15 cellular contexts compared by ENCODE assay signal in genomic region chr7:29350351-29350750, GRCh38.
DNase-seq lines count a peak whose midpoint lies in the region; ATAC-seq and TF ChIP-seq lines count a peak whose summit lies in the region.
"Had no signal": no experiment of that assay in that cellular context is flagged by ENCODE, and none has a peak within 500 bp of the region (broad histone marks: within the 10 kb centered on the region; RNA-seq: fewer than 3 reads in every experiment).

No MANE protein-coding gene starts in this region.

- H3K4me3 Mint-ChIP-seq in neural progenitor cell: peak overlapping the region; percentile 1

- H4K20me1 ChIP-seq in neural progenitor cell (ENCODE audit: low read depth): no peaks in the 10 kb centered on the region

- no peaks in the 10 kb centered on the region for H3F3A ChIP-seq in neural progenitor cell (ENCODE audit: low read depth)

- H3K27ac ChIP-seq in neural progenitor cell (no peak overlapping the region), gastrocnemius medialis (no peak overlapping the region)
- H3K27ac ChIP-seq: KMS-11, left ventricle myocardium inferior, stomach had no signal

- no peak overlapping the region for H3K4me3 ChIP-seq in neural progenitor cell
- no peak overlapping the region for H3K4me3 ChIP-seq in mucosa of descending colon
- H3K4me3 ChIP-seq in gastrocnemius medialis: no peak overlapping the region
- H3K4me3 ChIP-seq: left ventricle myocardium inferior, stomach had no signal

- H3K27me3 Mint-ChIP-seq in neural progenitor cell (ENCODE audit: insufficient read depth, low read depth): peaks cover 2% of the 10 kb centered on the region

- H3K27me3 ChIP-seq in neural progenitor cell (no peaks in the 10 kb centered on the region), gastrocnemius medialis (no peaks in the 10 kb centered on the region)
- H3K27me3 ChIP-seq: stomach had no signal

- H3K4me2 ChIP-seq in neural progenitor cell: no peak overlapping the region
- H3K4me2 ChIP-seq: KMS-11 had no signal

- no peak overlapping the region for H3K9ac ChIP-seq in neural progenitor cell
- H3K9ac ChIP-seq: KMS-11 had no signal

- H3K27ac Mint-ChIP-seq in neural progenitor cell: peak overlapping the region; percentile 0

- H3K9me3 ChIP-seq in neural progenitor cell (ENCODE audit: low read depth) (no peaks in the 10 kb centered on the region), mucosa of descending colon (no peaks in the 10 kb centered on the region), gastrocnemius medialis (no peaks in the 10 kb centered on the region)
- H3K9me3 ChIP-seq: left ventricle myocardium inferior, stomach had no signal

- H3K36me3 ChIP-seq in neural progenitor cell (no peaks in the 10 kb centered on the region), mucosa of descending colon (ENCODE audit: low read depth) (no peaks in the 10 kb centered on the region), gastrocnemius medialis (no peaks in the 10 kb centered on the region)
- H3K36me3 ChIP-seq: left ventricle myocardium inferior, stomach had no signal

- no peak for TF ChIP-seq POLR2A in gastrocnemius medialis (IDR thresholded peaks at IDR 0.05)

- peaks cover 38% of the 10 kb centered on the region for H3K4me1 Mint-ChIP-seq in neural progenitor cell

- no peaks in the 10 kb centered on the region for H3K9me3 Mint-ChIP-seq in neural progenitor cell

- no peak overlapping the region for H2AFZ ChIP-seq in neural progenitor cell (replicated peaks)

- no peaks in the 10 kb centered on the region for H3K79me2 ChIP-seq in neural progenitor cell (ENCODE audit: low read depth)

- H3K4me1 ChIP-seq in neural progenitor cell (peaks cover 8% of the 10 kb centered on the region), mucosa of descending colon (ENCODE audit: low read depth) (no peaks in the 10 kb centered on the region), gastrocnemius medialis (no peaks in the 10 kb centered on the region)
- H3K4me1 ChIP-seq: stomach had no signal

- no peak for ATAC-seq in mucosa of descending colon
- no peak for ATAC-seq in gastrocnemius medialis
- ATAC-seq: SK-N-SH treated with all-trans-retinoic acid at 6 μM for 48 hours had no signal

- intact Hi-C loops in mucosa of descending colon (cut with DNase I, micrococcal nuclease) (no loop called here), gastrocnemius medialis (cut with DNase I; ENCODE audit: low total_unique reads) (no loop called here)

- no peak for TF ChIP-seq CTCF in neural progenitor cell (IDR thresholded peaks at IDR 0.05)
- no peak for TF ChIP-seq CTCF in mucosa of descending colon (IDR thresholded peaks at IDR 0.05)
- TF ChIP-seq CTCF in gastrocnemius medialis (IDR thresholded peaks at IDR 0.05 in 4 of 5, conservative IDR thresholded peaks at IDR 0.05 in 1 of 5): no peak

- DNase-seq in Daoy (ENCODE audit: low read depth): peak; percentile 68
- DNase-seq in NCI-H187 (lab: John Stamatoyannopoulos, UW): peak; percentile 54 to 72
- peak; percentile 24 for DNase-seq in SK-N-DZ (ENCODE audit: low spot score)
- DNase-seq in neural progenitor cell (ENCODE audit: low spot score): no peak
- no peak for DNase-seq in mucosa of descending colon
- DNase-seq in T-helper 1 cell: no peak
- DNase-seq in stimulated activated naive CD4-positive, alpha-beta T cell treated with Interleukin-2 at 50 U/mL for 16 hours (lab: John Stamatoyannopoulos, UW): no peak
- DNase-seq in gastrocnemius medialis: no peak
- DNase-seq: activated effector memory CD4-positive, alpha-beta T cell treated with Interleukin-2 at 50 U/mL for 16 hours; foreskin melanocyte; left ventricle myocardium inferior; NCI-H82; stomach had no signal

- H3K36me3 Mint-ChIP-seq in neural progenitor cell: no peaks in the 10 kb centered on the region

- in situ Hi-C loops in gastrocnemius medialis (cut with MboI; ENCODE audit: low sequenced_read_pairs in 4 of 4): no loop called here

Comparison
In these comparisons a context has a peak if more than half of its experiments do, and no peak if none do; other contexts are left out.
1. DNase-seq: peak in Daoy (single experiment), NCI-H187 (2 of 2) and SK-N-DZ (single experiment); none in neural progenitor cell (single experiment), mucosa of descending colon (0 of 3), T-helper 1 cell (0 of 5), stimulated activated naive CD4-positive, alpha-beta T cell treated with Interleukin-2 at 50 U/mL for 16 hours (single experiment) and gastrocnemius medialis (0 of 2).